Comparison of ENCODE assay signal across 32 cellular contexts in the genomic region with DNA sequence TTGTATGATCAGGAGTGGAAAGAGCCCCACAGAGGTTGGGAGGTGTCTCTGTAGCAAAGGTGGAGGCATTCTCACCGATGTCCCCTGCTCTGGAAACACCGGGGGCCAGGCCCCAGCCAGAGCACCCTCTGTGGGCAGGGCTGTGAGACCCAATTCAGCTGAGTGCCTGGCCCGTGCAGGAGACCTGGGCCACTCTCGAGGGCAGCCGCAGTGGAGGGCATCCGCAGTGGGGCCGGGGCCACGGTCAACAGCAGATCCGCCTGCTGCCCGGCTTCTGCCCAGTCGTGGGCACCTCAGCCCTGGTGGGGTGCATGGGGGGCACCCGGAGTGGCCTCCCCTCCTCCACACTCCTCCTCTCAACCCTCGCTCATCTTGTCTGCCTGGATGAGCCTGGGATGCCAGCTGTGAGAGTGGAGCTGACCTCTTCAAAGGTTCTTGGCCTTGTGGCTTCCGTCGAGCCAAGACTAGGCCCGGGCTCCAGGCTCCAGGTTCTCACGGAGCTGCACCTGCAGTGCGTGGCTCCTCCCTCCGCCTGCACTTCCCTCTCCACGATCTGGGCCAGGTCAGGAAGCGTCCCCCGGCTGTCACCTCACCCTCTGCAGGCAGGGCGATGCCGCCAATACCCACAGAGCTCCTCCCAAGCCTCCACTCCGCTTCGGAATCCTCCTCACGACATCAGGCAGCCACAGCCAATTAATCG.
DNase-seq lines count a peak whose midpoint lies in the region; ATAC-seq, FAIRE-seq and TF ChIP-seq lines count a peak whose summit lies in the region.
"Had no signal": no experiment of that assay in that cellular context is flagged by ENCODE, and none has a peak within 500 bp of the region (broad histone marks: within the 10 kb centered on the region; RNA-seq: fewer than 3 reads in every experiment).

No MANE protein-coding gene starts in this region.

- H3K27me3 Mint-ChIP-seq in H9 (ENCODE audit: low read depth): no peaks in the 10 kb centered on the region; the same call in none of the 2 replicates
- H3K27me3 Mint-ChIP-seq in activated B cell treated with CpG ODN at 0.5 μM for 24 hours: no peaks in the 10 kb centered on the region
- H3K27me3 Mint-ChIP-seq: activated naive CD8-positive, alpha-beta T cell; natural killer cell treated with Interleukin-12 subunit alpha and Interleukin-12 subunit beta and Interleukin-15 and Interleukin-18, amount 100 ng/mL, for 72 hours had no signal

- H3K9ac ChIP-seq in H9 (ENCODE audit: extremely low read depth, insufficient read length, low read length): no peak overlapping the region
- H3K9ac ChIP-seq in kidney (ENCODE audit: low read length in 2 of 2): no peak overlapping the region

- no peak overlapping the region for H2BK15ac ChIP-seq in H9 (ENCODE audit: low read depth, low read length)

- intact Hi-C loops in activated B cell treated with CpG ODN at 0.5 μM for 24 hours (cut with micrococcal nuclease): no loop called here
- intact Hi-C loops in kidney (cut with DNase I): no loop called here
- intact Hi-C loops in spleen (cut with DNase I; ENCODE audit: low total_unique reads): no loop called here

- H3K9me3 Mint-ChIP-seq in H9 (0 out of 5 replicates have a peak, but pooled peaks cover 0 to 2% of the 10 kb centered on the region in 2 experiments), activated B cell treated with CpG ODN at 0.5 μM for 24 hours (no peaks in the 10 kb centered on the region)
- H3K9me3 Mint-ChIP-seq: activated T-helper 17 cell treated with anti-CD3 and anti-CD28 coated beads, Interleukin-2, amount 50 U/mL, for 72 hours; natural killer cell treated with Interleukin-12 subunit alpha and Interleukin-12 subunit beta and Interleukin-15 and Interleukin-18, amount 100 ng/mL, for 72 hours had no signal

- no peak overlapping the region for H2BK12ac ChIP-seq in H9 (ENCODE audit: insufficient read length, low read depth, low read length)

- WGBS in H9 (ENCODE audit: extremely low coverage, insufficient read length, low lambda C conversion rate): no CpG with 5 or more reads among the region's 28 CpGs
- 86 to 89% (median 88%) methylated on average over 19 to 28 of the region's 28 CpGs for WGBS in spleen, 5 donors

- H3K4me3 Mint-ChIP-seq in H9 (no peak overlapping the region), activated B cell treated with CpG ODN at 0.5 μM for 24 hours (no peak overlapping the region)
- H3K4me3 Mint-ChIP-seq: activated CD8-positive, alpha-beta T cell treated with anti-CD3 and anti-CD28 coated beads, Interleukin-2, amount 10 ng/mL, durations not matched to agents 7 days and 5 days; activated naive CD8-positive, alpha-beta T cell; activated T-helper 17 cell treated with anti-CD3 and anti-CD28 coated beads, Interleukin-2, amount 50 U/mL, for 72 hours; CD8-positive, alpha-beta memory T cell; natural killer cell treated with Interleukin-12 subunit alpha and Interleukin-12 subunit beta and Interleukin-15 and Interleukin-18, amount 100 ng/mL, for 72 hours had no signal

- CTCF ChIA-PET in activated B cell treated with CpG ODN at 0.5 μM for 24 hours (lab: Charles Lee): no interaction called here

- H4K91ac ChIP-seq in H9 (ENCODE audit: insufficient read length, low read depth, low read length): no peak overlapping the region

- H3K9me3 ChIP-seq in H9 (ENCODE audit: control insufficient read depth, low read depth, low read length): no peaks in the 10 kb centered on the region
- H3K9me3 ChIP-seq in kidney (ENCODE audit: control insufficient read depth in 1 of 2, low read length in 2 of 2): no peaks in the 10 kb centered on the region
- H3K9me3 ChIP-seq in spleen: peaks cover 0 to 7% (median 0%) of the 10 kb centered on the region in 8 donors
- H3K9me3 ChIP-seq: BE2C, testis, uterus had no signal

- no peak overlapping the region for H3K23ac ChIP-seq in H9 (ENCODE audit: insufficient read length, low read depth, low read length)

- H2BK5ac ChIP-seq in H9 (ENCODE audit: insufficient read length, low read length): no peak overlapping the region

- no peaks in the 10 kb centered on the region for H3K23me2 ChIP-seq in H9 (ENCODE audit: insufficient read length, low read depth, low read length, poor library complexity, severe bottlenecking)

- H4K8ac ChIP-seq in H9 (replicated peaks; ENCODE audit: insufficient read length, low read depth, low read length): no peak overlapping the region

- no peak overlapping the region for H2AFZ ChIP-seq in H9 (ENCODE audit: low read length)

- H3K27ac ChIP-seq in H9 (ENCODE audit: insufficient read length, low read depth, low read length) (no peak overlapping the region), kidney (ENCODE audit: low read depth in 2 of 2, low read length in 2 of 2) (no peak overlapping the region), spleen (no peak overlapping the region)
- H3K27ac ChIP-seq: cardiac muscle cell, coronary artery, testis, uterus had no signal

- no peak for TF ChIP-seq POLR2A in spleen (IDR thresholded peaks at IDR 0.05)

- H4K5ac ChIP-seq in H9 (ENCODE audit: insufficient read length, low read depth, low read length): no peak overlapping the region

- POLR2A ChIA-PET in activated B cell treated with CpG ODN at 0.5 μM for 24 hours (lab: Charles Lee): no interaction called here

- no peak overlapping the region for H3K4me3 ChIP-seq in kidney (ENCODE audit: low read length in 2 of 2)
- H3K4me3 ChIP-seq in spleen: no peak overlapping the region
- H3K4me3 ChIP-seq: cardiac muscle cell, coronary artery, GM12878, testis, uterus had no signal

- no peak overlapping the region for H2AK5ac ChIP-seq in H9 (ENCODE audit: insufficient read length, low read length)

- H3K27me3 ChIP-seq in H9 (ENCODE audit: insufficient read depth, low read length) (no peaks in the 10 kb centered on the region), spleen (replicated peaks in 1 of 7) (peaks cover 0 to 7% (median 0%) of the 10 kb centered on the region in 7 donors)
- H3K27me3 ChIP-seq: BE2C, cardiac muscle cell, testis, uterus had no signal

- peaks cover 8 to 18% of the 10 kb centered on the region in 2 experiments for H3K4me1 Mint-ChIP-seq in H9
- H3K4me1 Mint-ChIP-seq in activated B cell treated with CpG ODN at 0.5 μM for 24 hours: no peaks in the 10 kb centered on the region
- H3K4me1 Mint-ChIP-seq: CD8-positive, alpha-beta memory T cell had no signal

- no peaks in the 10 kb centered on the region for H3K36me3 ChIP-seq in kidney (ENCODE audit: control insufficient read depth in 1 of 2, insufficient read depth in 2 of 2, low read length in 2 of 2)
- H3K36me3 ChIP-seq in spleen: no peaks in the 10 kb centered on the region
- H3K36me3 ChIP-seq: BE2C, cardiac muscle cell, uterus had no signal

- ATAC-seq in activated B cell treated with CpG ODN at 0.5 μM for 24 hours (ENCODE audit: low read depth): no peak
- ATAC-seq in HG02981 (IDR thresholded peaks at IDR 0.05; ENCODE audit: unreplicated experiment): no peak
- ATAC-seq: activated CD8-positive, alpha-beta T cell treated with anti-CD3 and anti-CD28 coated beads, Interleukin-2, amount 10 ng/mL, durations not matched to agents 7 days and 5 days; activated T-helper 17 cell treated with anti-CD3 and anti-CD28 coated beads, Interleukin-2, amount 50 U/mL, for 72 hours; GM12878; natural killer cell treated with Interleukin-12 subunit alpha and Interleukin-12 subunit beta and Interleukin-15 and Interleukin-18, amount 100 ng/mL, for 72 hours; PC-3 had no signal

- no peak overlapping the region for H3K56ac ChIP-seq in H9 (ENCODE audit: insufficient read length, low read depth, low read length)

- H3T11ph ChIP-seq in H9 (ENCODE audit: low read length): no peak overlapping the region

- H3K4me1 ChIP-seq in H9 (ENCODE audit: insufficient read depth, low read length) (no peaks in the 10 kb centered on the region), kidney (ENCODE audit: control insufficient read depth in 1 of 2, insufficient read depth in 1 of 2, low read depth in 1 of 2, low read length in 2 of 2) (no peaks in the 10 kb centered on the region), spleen (no peaks in the 10 kb centered on the region)
- H3K4me1 ChIP-seq: BE2C, testis, uterus had no signal

- no peak overlapping the region for H3K27ac Mint-ChIP-seq in H9
- H3K27ac Mint-ChIP-seq in activated B cell treated with CpG ODN at 0.5 μM for 24 hours: no peak overlapping the region
- H3K27ac Mint-ChIP-seq: activated CD8-positive, alpha-beta T cell treated with anti-CD3 and anti-CD28 coated beads, Interleukin-2, amount 10 ng/mL, durations not matched to agents 7 days and 5 days; activated naive CD8-positive, alpha-beta T cell; activated T-helper 17 cell treated with anti-CD3 and anti-CD28 coated beads, Interleukin-2, amount 50 U/mL, for 72 hours; CD8-positive, alpha-beta memory T cell; natural killer cell treated with Interleukin-12 subunit alpha and Interleukin-12 subunit beta and Interleukin-15 and Interleukin-18, amount 100 ng/mL, for 72 hours had no signal

- no peak for FAIRE-seq in kidney (lab: Jason Lieb, UNC)
- FAIRE-seq: astrocyte, GM12878, islet of Langerhans, small intestine had no signal

- no peak overlapping the region for H3K18ac ChIP-seq in H9 (ENCODE audit: insufficient read length, low read depth, low read length)

- no peaks in the 10 kb centered on the region for H3K79me2 ChIP-seq in H9 (ENCODE audit: insufficient read depth, low read length)

- DNase-seq in H9 (no peak), activated B cell treated with CpG ODN at 0.5 μM for 24 hours (peak; percentile 10), kidney (peak; percentile 49), spleen (peak; percentile 58), HuH-7.5 (ENCODE audit: low spot score) (no peak)
- DNase-seq in stimulated activated naive CD4-positive, alpha-beta T cell (lab: John Stamatoyannopoulos, UW): no peak
- DNase-seq: activated CD4-positive, alpha-beta T cell treated with anti-CD3 and anti-CD28 coated beads for 1 hour; activated CD8-positive, alpha-beta T cell treated with anti-CD3 and anti-CD28 coated beads, Interleukin-2, amount 10 ng/mL, durations not matched to agents 7 days and 5 days; BE2C; effector memory CD4-positive, alpha-beta T cell; GOT3; Karpas-422; NCI-H1417 treated with DMSO at 0.1 percent for 48 hours; NCI-H2081; NCI-H2227 treated with DMSO at 0.1 percent for 48 hours; NCI-H526; PC-3; SHP77 treated with DMSO at 0.1 percent for 48 hours; small intestine; stimulated activated naive CD4-positive, alpha-beta T cell treated with Interleukin-2 at 50 U/mL for 16 hours; testis; uterus had no signal

- H3K79me1 ChIP-seq in H9 (ENCODE audit: insufficient read depth, low read depth, low read length, poor library complexity, severe bottlenecking): no peaks in the 10 kb centered on the region

- H3K4me2 ChIP-seq in H9 (ENCODE audit: insufficient read depth, insufficient read length, low read length): no peak overlapping the region

- H2BK20ac ChIP-seq in H9 (ENCODE audit: low read depth, low read length, poor library complexity, severe bottlenecking): no peak overlapping the region

- TF ChIP-seq CTCF in H9 (conservative IDR thresholded peaks at IDR 0.05): no peak
- no peak for TF ChIP-seq CTCF in activated B cell treated with CpG ODN at 0.5 μM for 24 hours (IDR thresholded peaks at IDR 0.05)
- TF ChIP-seq CTCF in kidney (IDR thresholded peaks at IDR 0.05; ENCODE audit: borderline replicate concordance, extremely low read depth, insufficient read depth): no peak
- no peak for TF ChIP-seq CTCF in spleen (IDR thresholded peaks at IDR 0.05 in 8 of 11, conservative IDR thresholded peaks at IDR 0.05 in 3 of 11)

- H4K20me1 ChIP-seq in H9 (ENCODE audit: control insufficient read depth, insufficient read depth, insufficient read length): no peaks in the 10 kb centered on the region

- H3K36me3 Mint-ChIP-seq in H9 (ENCODE audit: insufficient read depth in 1 of 3, low read depth in 3 of 3): peaks cover 0 to 7% (median 2%) of the 10 kb centered on the region in 3 experiments; a peak in 3 of 7 replicates
- H3K36me3 Mint-ChIP-seq in activated B cell treated with CpG ODN at 0.5 μM for 24 hours (ENCODE audit: low read depth): no peaks in the 10 kb centered on the region
- H3K36me3 Mint-ChIP-seq: activated naive CD8-positive, alpha-beta T cell; CD8-positive, alpha-beta memory T cell; natural killer cell treated with Interleukin-12 subunit alpha and Interleukin-12 subunit beta and Interleukin-15 and Interleukin-18, amount 100 ng/mL, for 72 hours had no signal

- no peak overlapping the region for H3K4ac ChIP-seq in H9 (ENCODE audit: low read depth, low read length)

- 0 out of 2 replicates have a peak overlapping the region, but pooled peaks have one; percentile 13 for H3K14ac ChIP-seq in H9 (ENCODE audit: insufficient read depth, low read length)

- no peak overlapping the region for H2BK120ac ChIP-seq in H9 (ENCODE audit: low read depth, low read length, poor library complexity, severe bottlenecking)

Comparison
In these comparisons a context has a peak if more than half of its experiments do, and no peak if none do; other contexts are left out.
1. DNase-seq: peak in activated B cell treated with CpG ODN at 0.5 μM for 24 hours (single experiment), kidney (single experiment) and spleen (single experiment); none in H9 (single experiment), stimulated activated naive CD4-positive, alpha-beta T cell (0 of 6) and HuH-7.5 (single experiment).